In the genomic region with DNA sequence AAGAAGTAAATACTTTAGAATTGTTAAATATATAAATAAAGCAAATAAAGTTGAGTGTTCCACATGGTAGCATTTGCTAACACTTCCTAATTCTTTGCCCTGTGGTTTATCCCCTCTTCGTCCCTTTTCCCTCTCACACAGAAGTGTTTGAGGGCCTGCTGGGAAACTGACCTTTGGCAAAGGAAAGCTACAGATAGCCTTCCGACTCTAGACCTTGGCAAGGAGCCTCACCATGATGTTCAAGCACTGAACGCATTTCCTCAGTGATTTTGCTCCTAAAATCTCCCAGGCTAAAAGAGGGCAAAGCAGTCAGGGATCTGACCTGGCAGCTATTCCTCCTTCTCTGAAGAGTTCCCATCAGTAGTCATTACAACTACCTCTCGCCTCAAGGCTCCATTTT, we compare ENCODE assay signal across 16 cellular contexts. TPM values are rescaled to one million over a fixed set of nuclear protein-coding genes. Genes with fewer than 3 reads are reported as not detected.
"Had no signal": no experiment of that assay in that cellular context is flagged by ENCODE, and none has a peak within 500 bp of the region (broad histone marks: within the 10 kb centered on the region; RNA-seq: fewer than 3 reads in every experiment).

No MANE protein-coding gene starts in this region.

- ATAC-seq: activated T-cell treated with anti-CD3 and anti-CD28 coated beads, Interleukin-2, amount 50 U/mL, for 4 hours; natural killer cell had no signal

- H3K4me1 ChIP-seq: SJSA1 had no signal

- H3K27me3 ChIP-seq: right lobe of liver, SJSA1, vagina had no signal

- H3K4me3 ChIP-seq: mucosa of descending colon, right lobe of liver, SJSA1, thoracic aorta, vagina had no signal

- H3K9me3 ChIP-seq: mucosa of descending colon, right lobe of liver, SJSA1, thoracic aorta, vagina had no signal

- DNase-seq: activated CD4-positive, alpha-beta memory T cell treated with anti-CD3 and anti-CD28 coated beads for 36 hours; activated CD4-positive, CD25-positive, alpha-beta regulatory T cell treated with anti-CD3 and anti-CD28 coated beads, Interleukin-2, amount 50 U/mL, for 72 hours; activated gamma-delta T cell treated with Interleukin-2 at 50 U/mL for 16 hours; activated T-cell treated with anti-CD3 and anti-CD28 coated beads, Interleukin-2, amount 50 U/mL, for 4 hours; foreskin melanocyte; kidney; natural killer cell; posterior cingulate gyrus; right lobe of liver; stimulated activated CD4-positive, alpha-beta T cell treated with anti-CD3 and anti-CD28 coated beads, Interleukin-2, amount 100 ng/mL, for 24 hours; stimulated activated naive CD4-positive, alpha-beta T cell treated with Interleukin-2 at 50 U/mL for 16 hours; T-helper 9 cell had no signal

- H3K27ac ChIP-seq: SJSA1, thoracic aorta, vagina had no signal

RNA-seq across cellular contexts. Expression of a gene that starts 52.5 kb away (rescaled TPM):
- total RNA-seq: activated CD4-positive, alpha-beta memory T cell treated with anti-CD3 and anti-CD28 coated beads for 36 hours; activated T-cell treated with anti-CD3 and anti-CD28 coated beads, Interleukin-2, amount 50 U/mL, for 4 hours; kidney; mucosa of descending colon; natural killer cell; SJSA1; thoracic aorta; vagina had no signal
